18 cellular contexts compared by ENCODE assay signal in the genomic region with DNA sequence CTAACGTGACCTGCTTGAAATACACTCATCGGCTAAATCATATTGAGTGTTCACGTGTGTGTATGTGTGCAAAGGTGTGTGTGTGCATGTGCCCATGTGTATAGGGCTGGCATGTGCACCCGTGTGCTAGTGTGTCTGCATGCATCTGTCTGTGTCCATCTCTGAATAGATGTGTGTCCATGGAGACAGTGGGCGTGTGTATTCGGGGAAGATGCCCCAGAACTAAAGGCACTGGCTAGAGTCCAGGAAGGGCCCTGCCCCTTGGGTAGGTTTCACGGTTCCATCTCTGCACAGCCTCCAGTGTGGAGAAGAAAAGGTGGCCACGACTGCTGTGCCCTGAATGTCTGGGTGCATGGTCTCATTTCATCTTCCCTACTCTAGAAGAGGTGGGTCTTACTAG.
"Had no signal": no experiment of that assay in that cellular context is flagged by ENCODE, and none has a peak within 500 bp of the region (broad histone marks: within the 10 kb centered on the region; RNA-seq: fewer than 3 reads in every experiment).

No MANE protein-coding gene starts in this region.

- H3K27ac Mint-ChIP-seq: naive thymus-derived CD4-positive, alpha-beta T cell; progenitor cell of endocrine pancreas; stimulated activated memory B cell treated with anti-CD40 and anti-IgM and Interleukin-4, amounts not matched to agents 10 μg/mL and 1 μg/mL and 100 μg/mL, for 72 hours; stimulated activated naive CD8-positive, alpha-beta T cell treated with anti-CD3 and anti-CD28 coated beads, Interleukin-15, Interleukin-2, amounts not matched to agents 100 ng/mL and 50 ng/mL, for 24 hours had no signal

- H3K36me3 Mint-ChIP-seq: naive thymus-derived CD4-positive, alpha-beta T cell; stimulated activated memory B cell treated with anti-CD40 and anti-IgM and Interleukin-4, amounts not matched to agents 10 μg/mL and 1 μg/mL and 100 μg/mL, for 72 hours had no signal

- H3K27ac ChIP-seq: hepatocyte, pancreas, right lobe of liver had no signal

- H3K4me1 ChIP-seq: pancreas, right lobe of liver had no signal

- H3K36me3 ChIP-seq: pancreas, right lobe of liver, uterus had no signal

- H3K4me1 Mint-ChIP-seq: central memory CD8-positive, alpha-beta T cell; naive thymus-derived CD4-positive, alpha-beta T cell; stimulated activated memory B cell treated with anti-CD40 and anti-IgM and Interleukin-4, amounts not matched to agents 10 μg/mL and 1 μg/mL and 100 μg/mL, for 72 hours had no signal

- DNase-seq: cortex of kidney; effector memory CD4-positive, alpha-beta T cell; kidney glomerular epithelial cell; mammary epithelial cell; naive thymus-derived CD4-positive, alpha-beta T cell; right lobe of liver; stimulated activated CD4-positive, alpha-beta T cell treated with anti-CD3 and anti-CD28 coated beads, Interleukin-15, amount 100 ng/mL, for 24 hours; stimulated activated CD4-positive, alpha-beta T cell treated with anti-CD3 and anti-CD28 coated beads, Interleukin-1b, Interleukin-23, amount 100 ng/mL, for 48 hours; stimulated activated CD4-positive, alpha-beta T cell treated with anti-CD3 and anti-CD28 coated beads, Interleukin-4, amount 100 ng/mL, for 24 hours; trophoblast cell had no signal

- ATAC-seq: esophagus mucosa; naive thymus-derived CD4-positive, alpha-beta T cell; stimulated activated memory B cell treated with anti-CD40 and anti-IgM and Interleukin-4, amounts not matched to agents 10 μg/mL and 1 μg/mL and 100 μg/mL, for 72 hours had no signal

- H3K27me3 ChIP-seq: hepatocyte, pancreas, right lobe of liver, uterus had no signal

- H3K4me3 Mint-ChIP-seq: central memory CD8-positive, alpha-beta T cell; naive thymus-derived CD4-positive, alpha-beta T cell; stimulated activated memory B cell treated with anti-CD40 and anti-IgM and Interleukin-4, amounts not matched to agents 10 μg/mL and 1 μg/mL and 100 μg/mL, for 72 hours; stimulated activated naive CD8-positive, alpha-beta T cell treated with anti-CD3 and anti-CD28 coated beads, Interleukin-15, Interleukin-2, amounts not matched to agents 100 ng/mL and 50 ng/mL, for 24 hours had no signal

- H3K9me3 ChIP-seq: pancreas, right lobe of liver, uterus had no signal

- H3K9me3 Mint-ChIP-seq: central memory CD8-positive, alpha-beta T cell; stimulated activated memory B cell treated with anti-CD40 and anti-IgM and Interleukin-4, amounts not matched to agents 10 μg/mL and 1 μg/mL and 100 μg/mL, for 72 hours; stimulated activated naive CD8-positive, alpha-beta T cell treated with anti-CD3 and anti-CD28 coated beads, Interleukin-15, Interleukin-2, amounts not matched to agents 100 ng/mL and 50 ng/mL, for 24 hours had no signal

- H3K4me3 ChIP-seq: hepatocyte, pancreas, right lobe of liver, uterus had no signal
